Comparison of ENCODE assay signal across 1 cellular context in genomic region chr19:9538183-9539058, GRCh38.
TF ChIP-seq lines count a peak whose summit lies in the region.

Gene ZNF426 (minus strand): TSS chr19:9538645. CDS start chr19:9536232, 2,413 bp downstream.

TF ChIP-seq in HepG2, 621 proteins besides CTCF, POLR2A, EP300 and RAD21 (continued from another document and continues in another):
- TF ChIP-seq ZNF580 (CRISPR knock-in tag; IDR thresholded peaks at IDR 0.05; ENCODE audit: borderline replicate concordance, low read depth) (peak; percentile 34; the same call in 1 of the 2 replicates), ZNF770 (CRISPR knock-in tag; IDR thresholded peaks at IDR 0.05) (peak; percentile 43; the same call in 1 of the 2 replicates), ZNF124 (CRISPR knock-in tag; IDR thresholded peaks at IDR 0.05) (peak; percentile 67; the same call in 1 of the 2 replicates), FOXC1 (CRISPR knock-in tag; IDR thresholded peaks at IDR 0.05; ENCODE audit: borderline replicate concordance) (peak; percentile 79), ZNF552 (CRISPR knock-in tag; IDR thresholded peaks at IDR 0.05; ENCODE audit: borderline replicate concordance) (0 out of 2 replicates have a peak, but pooled peaks have one; percentile 69), GABPA (IDR thresholded peaks at IDR 0.05; ENCODE audit: low read depth, low read length) (no peak), GABPA (CRISPR knock-in tag; IDR thresholded peaks at IDR 0.05; ENCODE audit: low read depth) (peak; percentile 50), MED1 (CRISPR knock-in tag; IDR thresholded peaks at IDR 0.05) (peak; percentile 46; the same call in 1 of the 2 replicates), ZNF354B (CRISPR knock-in tag; IDR thresholded peaks at IDR 0.05) (no peak), NFE2 (CRISPR knock-in tag; IDR thresholded peaks at IDR 0.05) (no peak), SUZ12 (IDR thresholded peaks at IDR 0.05; ENCODE audit: low read depth, low read length) (no peak), SIX4 (CRISPR knock-in tag; IDR thresholded peaks at IDR 0.05) (no peak; the same call in 1 of the 2 replicates), STAG1 (CRISPR knock-in tag; IDR thresholded peaks at IDR 0.05) (no peak), IRF2 (CRISPR knock-in tag; IDR thresholded peaks at IDR 0.05) (peak; percentile 96), PPARG (CRISPR knock-in tag; conservative IDR thresholded peaks at IDR 0.05) (peak; percentile 14; the same call in 1 of the 2 replicates), HOXA9 (CRISPR knock-in tag; IDR thresholded peaks at IDR 0.05; ENCODE audit: borderline replicate concordance) (0 out of 2 replicates have a peak, but pooled peaks have one; percentile 33), RNF2 (conservative IDR thresholded peaks at IDR 0.05; ENCODE audit: low read depth) (0 out of 2 replicates have a peak, but pooled peaks have one; percentile 24), ZNF34 (CRISPR knock-in tag; IDR thresholded peaks at IDR 0.05; ENCODE audit: borderline replicate concordance) (no peak), ZNF615 (CRISPR knock-in tag; IDR thresholded peaks at IDR 0.05; ENCODE audit: borderline replicate concordance) (no peak), ZNF138 (CRISPR knock-in tag; IDR thresholded peaks at IDR 0.05; ENCODE audit: low read depth) (no peak), ARNT (IDR thresholded peaks at IDR 0.05) (no peak), ZNF235 (CRISPR knock-in tag; IDR thresholded peaks at IDR 0.05; ENCODE audit: borderline replicate concordance) (no peak), ZKSCAN1 (IDR thresholded peaks at IDR 0.05; ENCODE audit: low read length) (no peak), ZBTB42 (CRISPR knock-in tag; IDR thresholded peaks at IDR 0.05) (no peak), ZSCAN30 (CRISPR knock-in tag; IDR thresholded peaks at IDR 0.05) (no peak; the same call in 1 of the 2 replicates), HHEX (CRISPR knock-in tag; IDR thresholded peaks at IDR 0.05) (no peak), TAF15 (IDR thresholded peaks at IDR 0.05; ENCODE audit: low read depth, low read length, poor library complexity, severe bottlenecking) (peak; percentile 11), ZNF512 (CRISPR knock-in tag; IDR thresholded peaks at IDR 0.05) (no peak), ZNF850 (CRISPR knock-in tag; conservative IDR thresholded peaks at IDR 0.05) (no peak), ZNF724P (CRISPR knock-in tag; IDR thresholded peaks at IDR 0.05; ENCODE audit: borderline replicate concordance) (no peak), MTA1 (CRISPR knock-in tag; IDR thresholded peaks at IDR 0.05; ENCODE audit: borderline replicate concordance) (peak; percentile 75; the same call in 1 of the 2 replicates), TGIF2 (CRISPR knock-in tag; IDR thresholded peaks at IDR 0.05) (0 out of 2 replicates have a peak, but pooled peaks have one; percentile 37), ZNF772 (CRISPR knock-in tag; IDR thresholded peaks at IDR 0.05) (peak; percentile 76; the same call in 1 of the 2 replicates), CREM (IDR thresholded peaks at IDR 0.05) (peak; percentile 100), CREM (CRISPR knock-in tag; IDR thresholded peaks at IDR 0.05) (peak; percentile 93)
- TF ChIP-seq, protein P1, sequence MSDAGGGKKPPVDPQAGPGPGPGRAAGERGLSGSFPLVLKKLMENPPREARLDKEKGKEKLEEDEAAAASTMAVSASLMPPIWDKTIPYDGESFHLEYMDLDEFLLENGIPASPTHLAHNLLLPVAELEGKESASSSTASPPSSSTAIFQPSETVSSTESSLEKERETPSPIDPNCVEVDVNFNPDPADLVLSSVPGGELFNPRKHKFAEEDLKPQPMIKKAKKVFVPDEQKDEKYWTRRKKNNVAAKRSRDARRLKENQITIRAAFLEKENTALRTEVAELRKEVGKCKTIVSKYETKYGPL (CRISPR knock-in tag; IDR thresholded peaks at IDR 0.05), result no peak
- TF ChIP-seq, protein P2, sequence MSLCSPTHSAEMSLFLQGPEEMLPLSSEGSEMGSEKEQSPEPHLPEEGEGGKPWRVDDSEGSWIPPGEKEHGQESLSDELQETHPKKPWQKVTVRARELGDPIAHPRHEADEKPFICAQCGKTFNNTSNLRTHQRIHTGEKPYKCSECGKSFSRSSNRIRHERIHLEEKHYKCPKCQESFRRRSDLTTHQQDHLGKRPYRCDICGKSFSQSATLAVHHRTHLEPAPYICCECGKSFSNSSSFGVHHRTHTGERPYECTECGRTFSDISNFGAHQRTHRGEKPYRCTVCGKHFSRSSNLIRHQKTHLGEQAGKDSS (CRISPR knock-in tag; IDR thresholded peaks at IDR 0.05; ENCODE audit: borderline replicate concordance, low read depth), result no peak
- TF ChIP-seq, protein P3, sequence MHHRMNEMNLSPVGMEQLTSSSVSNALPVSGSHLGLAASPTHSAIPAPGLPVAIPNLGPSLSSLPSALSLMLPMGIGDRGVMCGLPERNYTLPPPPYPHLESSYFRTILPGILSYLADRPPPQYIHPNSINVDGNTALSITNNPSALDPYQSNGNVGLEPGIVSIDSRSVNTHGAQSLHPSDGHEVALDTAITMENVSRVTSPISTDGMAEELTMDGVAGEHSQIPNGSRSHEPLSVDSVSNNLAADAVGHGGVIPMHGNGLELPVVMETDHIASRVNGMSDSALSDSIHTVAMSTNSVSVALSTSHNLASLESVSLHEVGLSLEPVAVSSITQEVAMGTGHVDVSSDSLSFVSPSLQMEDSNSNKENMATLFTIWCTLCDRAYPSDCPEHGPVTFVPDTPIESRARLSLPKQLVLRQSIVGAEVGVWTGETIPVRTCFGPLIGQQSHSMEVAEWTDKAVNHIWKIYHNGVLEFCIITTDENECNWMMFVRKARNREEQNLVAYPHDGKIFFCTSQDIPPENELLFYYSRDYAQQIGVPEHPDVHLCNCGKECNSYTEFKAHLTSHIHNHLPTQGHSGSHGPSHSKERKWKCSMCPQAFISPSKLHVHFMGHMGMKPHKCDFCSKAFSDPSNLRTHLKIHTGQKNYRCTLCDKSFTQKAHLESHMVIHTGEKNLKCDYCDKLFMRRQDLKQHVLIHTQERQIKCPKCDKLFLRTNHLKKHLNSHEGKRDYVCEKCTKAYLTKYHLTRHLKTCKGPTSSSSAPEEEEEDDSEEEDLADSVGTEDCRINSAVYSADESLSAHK (CRISPR knock-in tag; IDR thresholded peaks at IDR 0.05; ENCODE audit: borderline replicate concordance), result no peak
- TF ChIP-seq, protein P4, sequence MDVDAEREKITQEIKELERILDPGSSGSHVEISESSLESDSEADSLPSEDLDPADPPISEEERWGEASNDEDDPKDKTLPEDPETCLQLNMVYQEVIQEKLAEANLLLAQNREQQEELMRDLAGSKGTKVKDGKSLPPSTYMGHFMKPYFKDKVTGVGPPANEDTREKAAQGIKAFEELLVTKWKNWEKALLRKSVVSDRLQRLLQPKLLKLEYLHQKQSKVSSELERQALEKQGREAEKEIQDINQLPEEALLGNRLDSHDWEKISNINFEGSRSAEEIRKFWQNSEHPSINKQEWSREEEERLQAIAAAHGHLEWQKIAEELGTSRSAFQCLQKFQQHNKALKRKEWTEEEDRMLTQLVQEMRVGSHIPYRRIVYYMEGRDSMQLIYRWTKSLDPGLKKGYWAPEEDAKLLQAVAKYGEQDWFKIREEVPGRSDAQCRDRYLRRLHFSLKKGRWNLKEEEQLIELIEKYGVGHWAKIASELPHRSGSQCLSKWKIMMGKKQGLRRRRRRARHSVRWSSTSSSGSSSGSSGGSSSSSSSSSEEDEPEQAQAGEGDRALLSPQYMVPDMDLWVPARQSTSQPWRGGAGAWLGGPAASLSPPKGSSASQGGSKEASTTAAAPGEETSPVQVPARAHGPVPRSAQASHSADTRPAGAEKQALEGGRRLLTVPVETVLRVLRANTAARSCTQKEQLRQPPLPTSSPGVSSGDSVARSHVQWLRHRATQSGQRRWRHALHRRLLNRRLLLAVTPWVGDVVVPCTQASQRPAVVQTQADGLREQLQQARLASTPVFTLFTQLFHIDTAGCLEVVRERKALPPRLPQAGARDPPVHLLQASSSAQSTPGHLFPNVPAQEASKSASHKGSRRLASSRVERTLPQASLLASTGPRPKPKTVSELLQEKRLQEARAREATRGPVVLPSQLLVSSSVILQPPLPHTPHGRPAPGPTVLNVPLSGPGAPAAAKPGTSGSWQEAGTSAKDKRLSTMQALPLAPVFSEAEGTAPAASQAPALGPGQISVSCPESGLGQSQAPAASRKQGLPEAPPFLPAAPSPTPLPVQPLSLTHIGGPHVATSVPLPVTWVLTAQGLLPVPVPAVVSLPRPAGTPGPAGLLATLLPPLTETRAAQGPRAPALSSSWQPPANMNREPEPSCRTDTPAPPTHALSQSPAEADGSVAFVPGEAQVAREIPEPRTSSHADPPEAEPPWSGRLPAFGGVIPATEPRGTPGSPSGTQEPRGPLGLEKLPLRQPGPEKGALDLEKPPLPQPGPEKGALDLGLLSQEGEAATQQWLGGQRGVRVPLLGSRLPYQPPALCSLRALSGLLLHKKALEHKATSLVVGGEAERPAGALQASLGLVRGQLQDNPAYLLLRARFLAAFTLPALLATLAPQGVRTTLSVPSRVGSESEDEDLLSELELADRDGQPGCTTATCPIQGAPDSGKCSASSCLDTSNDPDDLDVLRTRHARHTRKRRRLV (CRISPR knock-in tag; IDR thresholded peaks at IDR 0.05), result 0 out of 2 replicates have a peak, but pooled peaks have one; percentile 63
- TF ChIP-seq, protein P5, sequence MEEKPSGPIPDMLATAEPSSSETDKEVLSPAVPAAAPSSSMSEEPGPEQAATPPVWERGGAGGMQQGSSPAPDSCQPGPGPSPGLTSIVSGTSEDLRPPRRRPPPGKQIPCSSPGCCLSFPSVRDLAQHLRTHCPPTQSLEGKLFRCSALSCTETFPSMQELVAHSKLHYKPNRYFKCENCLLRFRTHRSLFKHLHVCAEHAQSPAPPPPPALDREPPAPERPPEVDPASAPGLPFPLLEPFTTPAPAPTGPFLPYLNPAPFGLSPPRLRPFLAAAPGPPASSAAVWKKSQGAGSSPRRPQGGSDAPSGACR (CRISPR knock-in tag; IDR thresholded peaks at IDR 0.05), result peak; percentile 89; the same call in 1 of the 2 replicates
- TF ChIP-seq, protein P6, sequence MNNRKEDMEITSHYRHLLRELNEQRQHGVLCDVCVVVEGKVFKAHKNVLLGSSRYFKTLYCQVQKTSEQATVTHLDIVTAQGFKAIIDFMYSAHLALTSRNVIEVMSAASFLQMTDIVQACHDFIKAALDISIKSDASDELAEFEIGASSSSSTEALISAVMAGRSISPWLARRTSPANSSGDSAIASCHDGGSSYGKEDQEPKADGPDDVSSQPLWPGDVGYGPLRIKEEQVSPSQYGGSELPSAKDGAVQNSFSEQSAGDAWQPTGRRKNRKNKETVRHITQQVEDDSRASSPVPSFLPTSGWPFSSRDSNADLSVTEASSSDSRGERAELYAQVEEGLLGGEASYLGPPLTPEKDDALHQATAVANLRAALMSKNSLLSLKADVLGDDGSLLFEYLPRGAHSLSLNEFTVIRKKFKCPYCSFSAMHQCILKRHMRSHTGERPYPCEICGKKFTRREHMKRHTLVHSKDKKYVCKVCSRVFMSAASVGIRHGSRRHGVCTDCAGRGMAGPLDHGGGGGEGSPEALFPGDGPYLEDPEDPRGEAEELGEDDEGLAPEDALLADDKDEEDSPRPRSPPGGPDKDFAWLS (CRISPR knock-in tag; IDR thresholded peaks at IDR 0.05; ENCODE audit: borderline replicate concordance), result no peak
- TF ChIP-seq, protein P7, sequence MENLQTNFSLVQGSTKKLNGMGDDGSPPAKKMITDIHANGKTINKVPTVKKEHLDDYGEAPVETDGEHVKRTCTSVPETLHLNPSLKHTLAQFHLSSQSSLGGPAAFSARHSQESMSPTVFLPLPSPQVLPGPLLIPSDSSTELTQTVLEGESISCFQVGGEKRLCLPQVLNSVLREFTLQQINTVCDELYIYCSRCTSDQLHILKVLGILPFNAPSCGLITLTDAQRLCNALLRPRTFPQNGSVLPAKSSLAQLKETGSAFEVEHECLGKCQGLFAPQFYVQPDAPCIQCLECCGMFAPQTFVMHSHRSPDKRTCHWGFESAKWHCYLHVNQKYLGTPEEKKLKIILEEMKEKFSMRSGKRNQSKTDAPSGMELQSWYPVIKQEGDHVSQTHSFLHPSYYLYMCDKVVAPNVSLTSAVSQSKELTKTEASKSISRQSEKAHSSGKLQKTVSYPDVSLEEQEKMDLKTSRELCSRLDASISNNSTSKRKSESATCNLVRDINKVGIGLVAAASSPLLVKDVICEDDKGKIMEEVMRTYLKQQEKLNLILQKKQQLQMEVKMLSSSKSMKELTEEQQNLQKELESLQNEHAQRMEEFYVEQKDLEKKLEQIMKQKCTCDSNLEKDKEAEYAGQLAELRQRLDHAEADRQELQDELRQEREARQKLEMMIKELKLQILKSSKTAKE (CRISPR knock-in tag; IDR thresholded peaks at IDR 0.05; ENCODE audit: borderline replicate concordance), result no peak
